ENCODE assay signal across 8 cellular contexts in genomic region chr15:67542462-67543347, GRCh38. TPM values are rescaled to one million over a fixed set of nuclear protein-coding genes. Genes with fewer than 3 reads are reported as not detected.
DNase-seq lines count a peak whose midpoint lies in the region; ATAC-seq and TF ChIP-seq lines count a peak whose summit lies in the region.

Gene MAP2K5, plus strand, starts transcription at chr15:67542703. Its CDS starts 633 bp downstream, at chr15:67543336.

- peaks cover 33% of the 10 kb centered on the region for H3K36me3 Mint-ChIP-seq in activated T-cell treated with anti-CD3 and anti-CD28 coated beads, Interleukin-2, amount 50 U/mL, for 24 hours (ENCODE audit: low read depth)

- peak within 1 kb of the TSS; percentile 94 for H3K27ac Mint-ChIP-seq in activated T-cell treated with anti-CD3 and anti-CD28 coated beads, Interleukin-2, amount 50 U/mL, for 24 hours

- no peaks in the 10 kb centered on the region for H3K9me2 ChIP-seq in PC-9 (ENCODE audit: insufficient read depth)

- H3K36me3 ChIP-seq in PC-9 (ENCODE audit: low read depth) (no peaks in the 10 kb centered on the region), muscle layer of duodenum (ENCODE audit: control insufficient read depth in 1 of 2, insufficient read depth in 2 of 2, low read length in 2 of 2) (peaks cover 0 to 5% of the 10 kb centered on the region in 2 donors)

- peaks cover 58% of the 10 kb centered on the region for H3K4me1 Mint-ChIP-seq in activated T-cell treated with anti-CD3 and anti-CD28 coated beads, Interleukin-2, amount 50 U/mL, for 24 hours (ENCODE audit: low read depth)

- CTCF ChIA-PET in PC-9 (lab: Charles Lee) = interaction anchor here (0.5 kb wide), 1 partner anchor 24 kb away, joined by 7 read pairs; no protein-coding TSS in a partner anchor

- DNase-seq in NCI-H187 (lab: John Stamatoyannopoulos, UW) = peak; percentile 8 to 19
- no peak for DNase-seq in NCI-H187 treated with DMSO at 0.1 percent for 48 hours (lab: John Stamatoyannopoulos, UW)
- peak; percentile 75 for DNase-seq in HT-29 (ENCODE audit: low spot score)
- DNase-seq in PC-9 = peak; percentile 48 to 80
- peak; percentile 90 for DNase-seq in activated T-cell treated with anti-CD3 and anti-CD28 coated beads, Interleukin-2, amount 50 U/mL, for 24 hours
- DNase-seq in stimulated activated CD8-positive, alpha-beta memory T cell treated with anti-CD3 and anti-CD28 coated beads, Interleukin-7, amount 100 ng/mL, for 1 hour (ENCODE audit: low read depth in 2 of 2) = peak; percentile 59 to 65

- peak within 1 kb of the TSS; percentile 92 for H3K4me3 Mint-ChIP-seq in activated T-cell treated with anti-CD3 and anti-CD28 coated beads, Interleukin-2, amount 50 U/mL, for 24 hours

- POLR2A ChIA-PET in PC-9 (lab: Charles Lee; ENCODE audit: unreplicated experiment) = interaction anchor here (0.6 to 0.7 kb wide), 2 partner anchors 22 to 59 kb away, joined by 4 to 6 read pairs; partner anchors contain the start of gene C15orf61

- H3K4me2 ChIP-seq in PC-9 = peak within 1 kb of the TSS; percentile 96

- H3K9me3 Mint-ChIP-seq in activated T-cell treated with anti-CD3 and anti-CD28 coated beads, Interleukin-2, amount 50 U/mL, for 24 hours = no peaks in the 10 kb centered on the region

- H3K4me3 ChIP-seq in PC-9 (peak within 1 kb of the TSS; percentile 82), muscle layer of duodenum (ENCODE audit: low read depth in 1 of 2, low read length in 2 of 2) (peak within 1 kb of the TSS; percentile 78 to 100)

- H3F3A ChIP-seq in PC-9 (ENCODE audit: insufficient read depth, low read depth) = peaks cover 8% of the 10 kb centered on the region; the same call in 1 of the 2 replicates

- no peak for TF ChIP-seq CTCF in PC-9 (conservative IDR thresholded peaks at IDR 0.05)

- intact Hi-C loops in PC-9 (cut with micrococcal nuclease; ENCODE audit: unreplicated experiment) = loop anchor here (5.0 kb wide), 1 partner anchor 295 kb away; no protein-coding TSS in a partner anchor

- no peaks in the 10 kb centered on the region for H3K9me3 ChIP-seq in PC-9 (ENCODE audit: insufficient read depth, low read depth)
- H3K9me3 ChIP-seq in muscle layer of duodenum (ENCODE audit: control insufficient read depth in 1 of 2, low read length in 2 of 2) = no peaks in the 10 kb centered on the region

- peak within 1 kb of the TSS; percentile 96 for H2AFZ ChIP-seq in PC-9

- H3K27ac ChIP-seq in PC-9 (peak within 1 kb of the TSS; percentile 54), muscle layer of duodenum (ENCODE audit: low read length) (peak within 1 kb of the TSS; percentile 96)

- BruUV-seq in PC-9 (replicated peaks; lab: Mats Ljungman, UMichigan) = no TSS peak

- H3K27me3 ChIP-seq in PC-9 (ENCODE audit: insufficient read depth, low read depth) (no peaks in the 10 kb centered on the region), muscle layer of duodenum (ENCODE audit: low read depth, low read length) (no peaks in the 10 kb centered on the region)

- H3K4me1 ChIP-seq in PC-9 (replicated peaks; ENCODE audit: insufficient read depth) (peaks cover 7% of the 10 kb centered on the region), muscle layer of duodenum (ENCODE audit: control insufficient read depth in 1 of 2, insufficient read depth in 2 of 2, low read length in 2 of 2) (peaks cover 12 to 21% of the 10 kb centered on the region in 2 donors)

- no peaks in the 10 kb centered on the region for H3K27me3 Mint-ChIP-seq in activated T-cell treated with anti-CD3 and anti-CD28 coated beads, Interleukin-2, amount 50 U/mL, for 24 hours

- no peaks in the 10 kb centered on the region for H3K79me2 ChIP-seq in PC-9 (ENCODE audit: low read depth)

- ATAC-seq in esophagus mucosa = peak; percentile 71

- H4K20me1 ChIP-seq in PC-9 (ENCODE audit: insufficient read depth) = no peaks in the 10 kb centered on the region

RNA-seq across cellular contexts. Expression of gene MAP2K5, which starts in this region (rescaled TPM):
- total RNA-seq in HT-29 (2014; rRNA removed; shearing (Covaris generic)) = 3.6 and 3.8 TPM in 2 replicates
- total RNA-seq in PC-9 (2021) = 25.6 and 26.9 TPM in 2 replicates
- 14.2 TPM for total RNA-seq in esophagus mucosa
